In the genomic region with DNA sequence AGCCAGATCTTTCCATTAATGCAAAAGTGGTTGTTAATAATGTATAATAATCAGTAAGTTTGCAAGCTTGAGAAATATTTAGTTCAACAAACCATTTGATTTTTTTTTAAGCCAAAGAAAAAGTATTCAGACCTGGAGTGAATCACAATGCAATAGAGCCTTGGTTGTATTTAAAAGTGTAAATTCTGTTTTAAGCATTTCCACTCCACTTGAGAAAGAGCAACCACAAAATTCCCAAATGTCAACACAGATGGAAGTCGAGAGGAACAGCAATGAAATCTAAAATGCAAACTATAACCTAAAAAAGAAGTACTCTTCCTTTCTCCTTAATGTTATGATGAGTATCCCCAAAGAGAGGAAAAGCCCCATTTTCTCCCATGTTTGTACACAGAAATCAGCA, we compare ENCODE assay signal across 23 cellular contexts. TPM values are rescaled to one million over a fixed set of nuclear protein-coding genes. Genes with fewer than 3 reads are reported as not detected.
A peak's percentile ranks its signal among the peaks of the same experiment; 100 is the strongest.
DNase-seq lines count a peak whose midpoint lies in the region; ATAC-seq, FAIRE-seq and TF ChIP-seq lines count a peak whose summit lies in the region.
"Had no signal": no experiment of that assay in that cellular context is flagged by ENCODE, and none has a peak within 500 bp of the region (broad histone marks: within the 10 kb centered on the region; RNA-seq: fewer than 3 reads in every experiment).

No MANE protein-coding gene starts in this region.

- TF ChIP-seq CTCF in fibroblast of the aortic adventitia (IDR thresholded peaks at IDR 0.05; ENCODE audit: insufficient read depth, low read length) = no peak
- no peak for TF ChIP-seq CTCF in thoracic aorta (IDR thresholded peaks at IDR 0.05)

- H3K27ac ChIP-seq in thoracic aorta = peak overlapping the region; percentile 44 to 81
- H3K27ac ChIP-seq: BLaER1, neural progenitor cell had no signal

- peaks cover 24% of the 10 kb centered on the region for H3K36me3 ChIP-seq in adipocyte (ENCODE audit: control insufficient read depth, insufficient read depth, low read length, severe bottlenecking)
- H3K36me3 ChIP-seq in thoracic aorta = no peaks in the 10 kb centered on the region
- H3K36me3 ChIP-seq: gastroesophageal sphincter, HAP-1, neural progenitor cell had no signal

- no peaks in the 10 kb centered on the region for H3K27me3 ChIP-seq in adipocyte (replicated peaks; ENCODE audit: control insufficient read depth, insufficient read depth, low read length)
- H3K27me3 ChIP-seq in thoracic aorta (replicated peaks; ENCODE audit: insufficient read depth) = no peaks in the 10 kb centered on the region
- H3K27me3 ChIP-seq: BLaER1, gastroesophageal sphincter, neural progenitor cell had no signal

- peak; percentile 72 for FAIRE-seq in GM19239 (lab: Jason Lieb, UNC)
- FAIRE-seq: D721Med, endometrium had no signal

- peak overlapping the region; percentile 76 for H3K9ac ChIP-seq in adipocyte (ENCODE audit: low read length)
- H3K9ac ChIP-seq: BLaER1, neural progenitor cell had no signal

- H3K4me1 ChIP-seq in adipocyte (ENCODE audit: control insufficient read depth, insufficient read depth, low read length) = peaks cover 65% of the 10 kb centered on the region
- peaks cover 35 to 52% of the 10 kb centered on the region in 2 donors for H3K4me1 ChIP-seq in thoracic aorta (ENCODE audit: control insufficient read depth in 1 of 2, low read depth in 2 of 2)
- H3K4me1 ChIP-seq: BLaER1, HAP-1, neural progenitor cell had no signal

- H3K9me3 ChIP-seq in adipocyte (ENCODE audit: control insufficient read depth, low read length) (no peaks in the 10 kb centered on the region), thoracic aorta (no peaks in the 10 kb centered on the region)
- H3K9me3 ChIP-seq: gastroesophageal sphincter, HAP-1 had no signal

- peak overlapping the region; percentile 19 for H3K4me3 ChIP-seq in adipocyte (ENCODE audit: low read length)
- H3K4me3 ChIP-seq in fibroblast of the aortic adventitia (ENCODE audit: low read depth, low read length) = no peak overlapping the region
- no peak overlapping the region for H3K4me3 ChIP-seq in thoracic aorta
- H3K4me3 ChIP-seq: BLaER1, gastroesophageal sphincter, HAP-1, neural progenitor cell had no signal

- no peak for DNase-seq in GM19239 (ENCODE audit: insufficient read length, low spot score)
- peak; percentile 47 for DNase-seq in adipocyte (ENCODE audit: low read depth)
- DNase-seq in fibroblast of the aortic adventitia (ENCODE audit: low read depth) = peak; percentile 57
- no peak for DNase-seq in thoracic aorta (ENCODE audit: low spot score)
- DNase-seq in NCI-H2081 treated with DMSO at 0.1 percent for 48 hours (lab: John Stamatoyannopoulos, UW) = no peak
- DNase-seq in inferior parietal cortex (ENCODE audit: extremely low spot score) = no peak
- DNase-seq: amygdala, cortex of kidney, GDM1, NCI-H1436 treated with DMSO at 0.1 percent for 48 hours, NCI-H774, OCI-M1, retina, SHP77 treated with DMSO at 0.1 percent for 48 hours, T-helper 17 cell had no signal

- ATAC-seq in thoracic aorta (ENCODE audit: insufficient number of reproducible peaks, low FRiP score, low read depth) = no peak
- ATAC-seq in HG02642 (IDR thresholded peaks at IDR 0.05; ENCODE audit: poor library complexity, unreplicated experiment) = no peak
- ATAC-seq: gastroesophageal sphincter; stimulated activated effector memory CD8-positive, alpha-beta T cell treated with anti-CD3 and anti-CD28 coated beads, Interleukin-12 subunit alpha, Interleukin-12 subunit beta, amount 100 ng/mL, for 72 hours; T-helper 17 cell had no signal

RNA-seq across cellular contexts. Expression of a gene that starts 20.2 kb away (rescaled TPM):
- total RNA-seq in fibroblast of the aortic adventitia (ENCODE audit: low replicate concordance) (117 and 204 TPM in 2 replicates), thoracic aorta (10 to 100 TPM; 60.1 to 67.1 TPM)

Comparison
In these comparisons a context has a peak if more than half of its experiments do, and no peak if none do; other contexts are left out.
1. DNase-seq: peak in adipocyte (single experiment) and fibroblast of the aortic adventitia (single experiment); none in GM19239 (single experiment), thoracic aorta (single experiment), NCI-H2081 treated with DMSO at 0.1 percent for 48 hours (single experiment) and inferior parietal cortex (single experiment).